ENCODE assay signal across 23 cellular contexts in the genomic region with DNA sequence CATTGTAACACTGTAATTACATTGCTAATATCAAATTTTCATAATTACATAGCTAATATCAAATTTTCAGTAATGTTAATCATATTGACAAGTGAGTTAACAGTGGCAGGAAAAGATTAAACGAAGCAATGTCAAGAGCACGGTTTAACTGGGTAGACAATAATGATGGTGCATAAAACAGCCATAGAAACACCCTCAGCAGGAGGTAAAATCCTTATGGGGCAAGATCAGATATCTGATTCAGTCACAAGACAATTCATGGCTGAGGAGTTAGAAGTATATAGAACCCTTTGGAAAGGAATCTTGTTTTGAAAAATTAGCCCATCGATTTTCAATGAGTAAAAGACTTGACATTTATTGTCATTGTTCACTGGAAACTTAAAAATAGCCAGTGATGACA.
"Had no signal": no experiment of that assay in that cellular context is flagged by ENCODE, and none has a peak within 500 bp of the region (broad histone marks: within the 10 kb centered on the region; RNA-seq: fewer than 3 reads in every experiment).

No MANE protein-coding gene starts in this region.

- H3K9ac ChIP-seq: KMS-11, SK-N-SH had no signal

- H3K4me1 ChIP-seq: SJSA1 had no signal

- H3K4me2 ChIP-seq: KMS-11, SK-N-SH had no signal

- H3K36me3 ChIP-seq: SJSA1 had no signal

- DNase-seq: Kasumi-1, MM.1S, NCI-H1092, NCI-H1105 treated with DMSO at 0.1 percent for 48 hours, NCI-H1436 treated with DMSO at 0.1 percent for 48 hours, NCI-H1694, NCI-H187 treated with DMSO at 0.1 percent for 48 hours, NCI-H2029 treated with DMSO at 0.1 percent for 48 hours, NCI-H2171 treated with DMSO at 0.1 percent for 48 hours, NCI-H345, NCI-H524, NCI-H526 treated with DMSO at 0.1 percent for 48 hours, NCI-H774, Right ventricle myocardium superior, RPMI8226, SIG-M5, SK-N-SH, SW 1271, T-cell had no signal

- H3K27me3 ChIP-seq: SJSA1 had no signal

- H3K27ac ChIP-seq: HL-60, KMS-11, SJSA1 had no signal

- H3K4me3 ChIP-seq: K562, SJSA1 had no signal
